In genomic region chr6:142692942-142693341, GRCh38 we compare ENCODE assay signal across 8 cellular contexts.
A peak's percentile ranks its signal among the peaks of the same experiment; 100 is the strongest.
DNase-seq lines count a peak whose midpoint lies in the region; ATAC-seq and TF ChIP-seq lines count a peak whose summit lies in the region.

No MANE protein-coding gene starts in this region.

- H3K27ac ChIP-seq in effector memory CD4-positive, alpha-beta T cell (ENCODE audit: insufficient read depth, low read length, poor library complexity, severe bottlenecking): no peak overlapping the region
- no peak overlapping the region for H3K27ac ChIP-seq in mesendoderm (ENCODE audit: low read depth, low read length)

- H4K8ac ChIP-seq in mesendoderm (ENCODE audit: low read depth, low read length): no peak overlapping the region

- H3K9me3 Mint-ChIP-seq in activated CD8-positive, alpha-beta T cell treated with anti-CD3 and anti-CD28 coated beads for 36 hours: no peaks in the 10 kb centered on the region

- no peaks in the 10 kb centered on the region for H3K9me3 ChIP-seq in effector memory CD4-positive, alpha-beta T cell (ENCODE audit: control insufficient read depth, low read length)

- ATAC-seq in HG03064 (IDR thresholded peaks at IDR 0.05; ENCODE audit: low read depth, unreplicated experiment): peak; percentile 69
- peak; percentile 84 for ATAC-seq in activated CD8-positive, alpha-beta T cell treated with anti-CD3 and anti-CD28 coated beads for 36 hours

- H3K4me1 Mint-ChIP-seq in activated CD8-positive, alpha-beta T cell treated with anti-CD3 and anti-CD28 coated beads for 36 hours (ENCODE audit: low read depth): peaks cover 24% of the 10 kb centered on the region

- H2BK120ac ChIP-seq in mesendoderm (ENCODE audit: low read depth, low read length): no peak overlapping the region

- TF ChIP-seq CTCF in activated CD8-positive, alpha-beta T cell treated with anti-CD3 and anti-CD28 coated beads for 36 hours (IDR thresholded peaks at IDR 0.05): peak; percentile 82

- H3K4ac ChIP-seq in mesendoderm (ENCODE audit: low read depth, low read length): no peak overlapping the region

- H3K36me3 Mint-ChIP-seq in activated CD8-positive, alpha-beta T cell treated with anti-CD3 and anti-CD28 coated beads for 36 hours (ENCODE audit: low read depth): no peaks in the 10 kb centered on the region

- intact Hi-C loops in activated CD8-positive, alpha-beta T cell treated with anti-CD3 and anti-CD28 coated beads for 36 hours (cut with micrococcal nuclease): loop anchor here (2.0 to 5.0 kb wide), 3 partner anchors 159 to 334 kb away; no protein-coding TSS in a partner anchor

- no peak overlapping the region for H3K9ac ChIP-seq in mesendoderm (ENCODE audit: low read length)

- no peak overlapping the region for H3K23ac ChIP-seq in mesendoderm (ENCODE audit: low read length)

- WGBS in mesendoderm (ENCODE audit: extremely low coverage, insufficient coverage, low lambda C conversion rate): 100% methylated on average over 1 of the region's 11 CpGs

- no peak overlapping the region for H2AK5ac ChIP-seq in mesendoderm (ENCODE audit: low read length)

- H3K4me3 Mint-ChIP-seq in activated CD8-positive, alpha-beta T cell treated with anti-CD3 and anti-CD28 coated beads for 36 hours: no peak overlapping the region

- H3K27ac Mint-ChIP-seq in activated CD8-positive, alpha-beta T cell treated with anti-CD3 and anti-CD28 coated beads for 36 hours: no peak overlapping the region

- CTCF ChIA-PET in activated CD8-positive, alpha-beta T cell treated with anti-CD3 and anti-CD28 coated beads for 36 hours (lab: Charles Lee): interaction anchor here (0.7 to 3.2 kb wide), 66 partner anchors 8 to 734 kb away, joined by 3 to 39 read pairs (median 3); no protein-coding TSS in a partner anchor

- H3K36me3 ChIP-seq in effector memory CD4-positive, alpha-beta T cell (ENCODE audit: control insufficient read depth, insufficient read depth, low read length): no peaks in the 10 kb centered on the region
- H3K36me3 ChIP-seq in mesendoderm (ENCODE audit: control insufficient read depth, insufficient read depth, low read length): no peaks in the 10 kb centered on the region

- H3K79me2 ChIP-seq in mesendoderm (ENCODE audit: control insufficient read depth, insufficient read depth, low read length): no peaks in the 10 kb centered on the region

- H4K5ac ChIP-seq in mesendoderm (ENCODE audit: low read length): no peak overlapping the region

- H2BK5ac ChIP-seq in mesendoderm (ENCODE audit: low read length): no peak overlapping the region

- no peaks in the 10 kb centered on the region for H3K27me3 Mint-ChIP-seq in activated CD8-positive, alpha-beta T cell treated with anti-CD3 and anti-CD28 coated beads for 36 hours

- H3K4me3 ChIP-seq in effector memory CD4-positive, alpha-beta T cell (ENCODE audit: insufficient read depth, low read depth, low read length, poor library complexity, severe bottlenecking): no peak overlapping the region
- H3K4me3 ChIP-seq in mesendoderm (ENCODE audit: low read length): no peak overlapping the region

- no peak overlapping the region for H2BK15ac ChIP-seq in mesendoderm (replicated peaks; ENCODE audit: low read depth)

- H3K79me1 ChIP-seq in mesendoderm (ENCODE audit: low read length): no peaks in the 10 kb centered on the region

- POLR2A ChIA-PET in activated CD8-positive, alpha-beta T cell treated with anti-CD3 and anti-CD28 coated beads for 36 hours (lab: Charles Lee): interaction anchor here (0.7 kb wide), 1 partner anchor 11 kb away, joined by 3 read pairs; no protein-coding TSS in a partner anchor

- no peak overlapping the region for H3K18ac ChIP-seq in mesendoderm (ENCODE audit: low read length)

- no peak overlapping the region for H3K4me2 ChIP-seq in mesendoderm (ENCODE audit: low read length)

- no peaks in the 10 kb centered on the region for H3K27me3 ChIP-seq in effector memory CD4-positive, alpha-beta T cell (replicated peaks; ENCODE audit: control insufficient read depth, insufficient read depth, low read length, poor library complexity, severe bottlenecking)
- H3K27me3 ChIP-seq in mesendoderm (ENCODE audit: insufficient read depth, low read length, poor library complexity): no peaks in the 10 kb centered on the region

- H3K56ac ChIP-seq in mesendoderm (ENCODE audit: low read length): no peak overlapping the region

- peak; percentile 20 for DNase-seq in SKM-1 treated with dmso at 0.1 percent for 144 hours (lab: John Stamatoyannopoulos, UW; ENCODE audit: unreplicated experiment)
- no peak for DNase-seq in SKM-1 (lab: John Stamatoyannopoulos, UW; ENCODE audit: unreplicated experiment)
- peak; percentile 58 for DNase-seq in NCI-H460 (ENCODE audit: extremely low read depth, low read depth)
- peak; percentile 73 for DNase-seq in activated CD8-positive, alpha-beta T cell treated with anti-CD3 and anti-CD28 coated beads for 36 hours
- peak; percentile 26 to 55 (median 39) for DNase-seq in effector memory CD4-positive, alpha-beta T cell
- DNase-seq in mesendoderm: peak; percentile 94
- peak; percentile 22 to 24 for DNase-seq in stimulated activated CD8-positive, alpha-beta memory T cell treated with anti-CD3 and anti-CD28 coated beads, Interleukin-15, amount 100 ng/mL, for 48 hours (ENCODE audit: low read depth in 2 of 2)

- no peaks in the 10 kb centered on the region for H3K4me1 ChIP-seq in effector memory CD4-positive, alpha-beta T cell (ENCODE audit: control insufficient read depth, insufficient read depth, low read length, poor library complexity, severe bottlenecking)
- peaks cover 2% of the 10 kb centered on the region for H3K4me1 ChIP-seq in mesendoderm (ENCODE audit: control insufficient read depth, low read depth, low read length)
